Comparison of ENCODE assay signal across 8 cellular contexts in the genomic region with DNA sequence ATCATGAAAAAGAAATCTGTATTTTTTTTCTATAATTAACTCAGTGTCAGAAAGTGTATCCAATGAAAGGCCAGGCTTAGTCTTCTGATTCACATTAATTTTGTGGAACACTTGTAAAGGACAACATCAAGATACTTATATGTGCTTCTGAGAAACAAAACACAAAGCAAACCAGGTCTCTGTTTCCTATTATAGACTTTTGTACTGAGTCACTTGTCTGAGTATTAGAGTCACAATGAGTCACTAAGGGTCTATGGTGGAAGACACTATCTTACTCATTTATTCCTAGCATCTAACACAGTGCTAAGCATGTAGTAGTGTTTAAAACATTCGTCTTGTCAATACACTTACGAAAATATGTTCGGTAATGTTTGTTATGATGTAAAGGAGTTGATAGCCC.
DNase-seq lines count a peak whose midpoint lies in the region; ATAC-seq and TF ChIP-seq lines count a peak whose summit lies in the region.

No MANE protein-coding gene starts in this region.

- ATAC-seq in GM21390 (IDR thresholded peaks at IDR 0.05; ENCODE audit: unreplicated experiment) = peak; percentile 97
- ATAC-seq in HG03432 (IDR thresholded peaks at IDR 0.05; ENCODE audit: unreplicated experiment) = peak; percentile 99
- ATAC-seq in HG03457 (IDR thresholded peaks at IDR 0.05; ENCODE audit: unreplicated experiment) = no peak

- no peaks in the 10 kb centered on the region for H3K4me1 ChIP-seq in stomach

- H3K4me3 ChIP-seq in foreskin fibroblast (ENCODE audit: low read depth in 1 of 2, low read length in 2 of 2) = no peak overlapping the region
- H3K4me3 ChIP-seq in stomach = no peak overlapping the region

- H3K27ac ChIP-seq in stomach = no peak overlapping the region

- no peak for TF ChIP-seq CTCF in GM10266 (IDR thresholded peaks at IDR 0.05; ENCODE audit: control insufficient read depth, insufficient read depth, low read depth, missing control alignments)
- no peak for TF ChIP-seq CTCF in foreskin fibroblast (IDR thresholded peaks at IDR 0.05; ENCODE audit: low read depth, low read length)
- TF ChIP-seq CTCF in stomach (IDR thresholded peaks at IDR 0.05) = no peak

- no peaks in the 10 kb centered on the region for H3K9me3 ChIP-seq in stomach

- 79 to 91% (median 81%) methylated on average over 3 of the region's 3 CpGs for WGBS in stomach, 5 donors

- H3K27me3 ChIP-seq in stomach = no peaks in the 10 kb centered on the region

- intact Hi-C loops in stomach (cut with DNase I; ENCODE audit: low total_unique reads) = no loop called here

- DNase-seq in GM10266 (ENCODE audit: extremely low spot score) = peak; percentile 28
- DNase-seq in foreskin fibroblast = peak; percentile 44 to 73
- DNase-seq in GOT3 (lab: John Stamatoyannopoulos, UW) = no peak
- no peak for DNase-seq in stomach
- no peak for DNase-seq in GDM1 (lab: John Stamatoyannopoulos, UW)

- TF ChIP-seq POLR2A in stomach (IDR thresholded peaks at IDR 0.05) = no peak

- H3K36me3 ChIP-seq in stomach = no peaks in the 10 kb centered on the region

- no peak for TF ChIP-seq EP300 in stomach (IDR thresholded peaks at IDR 0.05)

Comparison
In these comparisons a context has a peak if more than half of its experiments do, and no peak if none do; other contexts are left out.
1. DNase-seq: peak in GM10266 (single experiment) and foreskin fibroblast (2 of 2); none in GOT3 (single experiment), stomach (single experiment) and GDM1 (single experiment).